16 cellular contexts compared by ENCODE assay signal in genomic region chr4:74823194-74823593, GRCh38.
DNase-seq lines count a peak whose midpoint lies in the region; ATAC-seq and TF ChIP-seq lines count a peak whose summit lies in the region.
"Had no signal": no experiment of that assay in that cellular context is flagged by ENCODE, and none has a peak within 500 bp of the region (broad histone marks: within the 10 kb centered on the region; RNA-seq: fewer than 3 reads in every experiment).

No MANE protein-coding gene starts in this region.

- H3K27ac ChIP-seq in OCI-LY3 (ENCODE audit: low read length): no peak overlapping the region
- H3K27ac ChIP-seq: PC-9, tibial artery had no signal

- peak overlapping the region; percentile 42 for H3K4me2 ChIP-seq in OCI-LY3 (ENCODE audit: low read length)
- H3K4me2 ChIP-seq: PC-9, smooth muscle cell had no signal

- no peak overlapping the region for H3K9ac ChIP-seq in OCI-LY3 (ENCODE audit: low read length)

- H3K4me1 ChIP-seq in OCI-LY3 (ENCODE audit: low read length): peaks cover 30% of the 10 kb centered on the region
- H3K4me1 ChIP-seq: HAP-1, tibial artery had no signal

- no peaks in the 10 kb centered on the region for H3K9me3 ChIP-seq in OCI-LY3 (ENCODE audit: insufficient read depth, low read length)
- H3K9me3 ChIP-seq: HAP-1, tibial artery had no signal

- DNase-seq in GDM1 (lab: John Stamatoyannopoulos, UW): no peak
- no peak for DNase-seq in GM19240 (ENCODE audit: insufficient read length, low spot score)
- DNase-seq: activated CD4-positive, alpha-beta T cell treated with anti-CD3 and anti-CD28 coated beads for 1 hour; activated naive CD4-positive, alpha-beta T cell; Calu3; naive thymus-derived CD4-positive, alpha-beta T cell; NCI-H526; PC-9; tibial artery had no signal

- ATAC-seq in GM18870 (IDR thresholded peaks at IDR 0.05; ENCODE audit: unreplicated experiment): peak; percentile 64
- peak; percentile 74 for ATAC-seq in GM21717 (IDR thresholded peaks at IDR 0.05; ENCODE audit: unreplicated experiment)
- ATAC-seq in HG03097 (IDR thresholded peaks at IDR 0.05; ENCODE audit: low FRiP score, unreplicated experiment): peak; percentile 65
- ATAC-seq in HG03457 (IDR thresholded peaks at IDR 0.05; ENCODE audit: unreplicated experiment): no peak
- ATAC-seq: naive thymus-derived CD4-positive, alpha-beta T cell had no signal

- H2AFZ ChIP-seq in OCI-LY3 (ENCODE audit: low read depth, low read length): no peak overlapping the region
- H2AFZ ChIP-seq: PC-9 had no signal

- peaks cover 9% of the 10 kb centered on the region for H3K27me3 ChIP-seq in OCI-LY3 (ENCODE audit: low read depth, low read length)
- H3K27me3 ChIP-seq: tibial artery had no signal

- no peaks in the 10 kb centered on the region for H3K36me3 ChIP-seq in OCI-LY3 (replicated peaks; ENCODE audit: low read depth, low read length)
- H3K36me3 ChIP-seq: HAP-1, tibial artery had no signal

- H3K79me2 ChIP-seq in OCI-LY3 (ENCODE audit: low read length): no peaks in the 10 kb centered on the region

- no peak for TF ChIP-seq CTCF in OCI-LY3 (IDR thresholded peaks at IDR 0.05; ENCODE audit: low read depth, low read length)

- no peaks in the 10 kb centered on the region for H4K20me1 ChIP-seq in OCI-LY3 (ENCODE audit: insufficient read depth, low read length)

- H3K4me3 ChIP-seq in OCI-LY3 (ENCODE audit: low read length): no peak overlapping the region
- H3K4me3 ChIP-seq: HAP-1, PC-9, smooth muscle cell, tibial artery had no signal
